12 cellular contexts compared by ENCODE assay signal in the genomic region with DNA sequence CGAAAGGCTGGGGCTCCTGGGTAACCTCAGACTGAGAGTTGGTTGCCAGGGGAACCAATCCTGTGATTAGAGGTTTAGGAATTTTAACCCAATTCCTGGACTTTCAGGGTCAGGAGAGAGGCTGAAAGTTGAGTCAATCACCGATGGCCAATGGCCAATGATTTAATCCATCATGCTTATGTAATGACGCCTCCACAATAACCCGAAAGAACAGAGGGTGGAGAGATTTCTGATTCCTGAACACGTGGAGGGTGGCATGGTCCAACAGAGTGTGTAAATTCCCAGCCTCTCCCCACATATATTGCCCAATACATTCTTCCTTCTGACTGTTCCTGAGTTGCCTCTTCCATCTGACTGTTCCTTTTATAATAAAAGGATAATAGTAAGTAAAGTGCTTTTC.
DNase-seq lines count a peak whose midpoint lies in the region; ATAC-seq, FAIRE-seq and TF ChIP-seq lines count a peak whose summit lies in the region.
"Had no signal": no experiment of that assay in that cellular context is flagged by ENCODE, and none has a peak within 500 bp of the region (broad histone marks: within the 10 kb centered on the region; RNA-seq: fewer than 3 reads in every experiment).

No MANE protein-coding gene starts in this region.

- no peak overlapping the region for H2AFZ ChIP-seq in fibroblast of lung (ENCODE audit: low read length)
- H2AFZ ChIP-seq: PC-9 had no signal

- DNase-seq in GM04504 (ENCODE audit: low read depth), result peak; percentile 79
- DNase-seq in fibroblast of lung (ENCODE audit: low read depth in 2 of 2), result peak; percentile 94 to 97
- peak; percentile 52 for DNase-seq in renal cortical epithelial cell (ENCODE audit: low read depth)
- DNase-seq in small intestine, result no peak
- no peak for DNase-seq in stimulated activated CD4-positive, alpha-beta T cell treated with anti-CD3 and anti-CD28 coated beads, Interleukin-2, amount 100 ng/mL, for 24 hours
- no peak for DNase-seq in stimulated activated naive B cell treated with anti-CD40 and anti-IgM and Interleukin-4, amounts not matched to agents 10 μg/mL and 1 μg/mL and 100 μg/mL, for 72 hours
- DNase-seq: activated CD4-positive, alpha-beta T cell treated with anti-CD3 and anti-CD28 coated beads, Interleukin-2, amount 50 U/mL, for 4 hours; central memory CD4-positive, alpha-beta T cell; PC-9 had no signal

- H3K27ac Mint-ChIP-seq in stimulated activated naive B cell treated with anti-CD40 and anti-IgM and Interleukin-4, amounts not matched to agents 10 μg/mL and 1 μg/mL and 100 μg/mL, for 72 hours, result no peak overlapping the region
- H3K27ac Mint-ChIP-seq: T-helper 1 cell treated with Interleukin-12 subunit alpha and Interleukin-12 subunit beta and Interleukin-4 antibody, amounts not matched to agents 30 μg/mL and 1 μg/mL, for 36 hours had no signal

- no peak overlapping the region for H3K4me3 Mint-ChIP-seq in stimulated activated naive B cell treated with anti-CD40 and anti-IgM and Interleukin-4, amounts not matched to agents 10 μg/mL and 1 μg/mL and 100 μg/mL, for 72 hours
- H3K4me3 Mint-ChIP-seq: T-helper 1 cell treated with Interleukin-12 subunit alpha and Interleukin-12 subunit beta and Interleukin-4 antibody, amounts not matched to agents 30 μg/mL and 1 μg/mL, for 36 hours had no signal

- peaks cover 4% of the 10 kb centered on the region for H3K4me1 ChIP-seq in fibroblast of lung (ENCODE audit: control insufficient read depth, extremely low read depth, insufficient read depth, low read length)
- no peaks in the 10 kb centered on the region for H3K4me1 ChIP-seq in small intestine (ENCODE audit: control insufficient read depth in 2 of 2, insufficient read depth in 1 of 2, low read depth in 1 of 2, low read length in 1 of 2)

- H3K9me3 ChIP-seq in fibroblast of lung (ENCODE audit: control insufficient read depth, insufficient read depth, low read depth, low read length) (no peaks in the 10 kb centered on the region), small intestine (ENCODE audit: control insufficient read depth, low read depth) (no peaks in the 10 kb centered on the region)

- H3K79me2 ChIP-seq in fibroblast of lung (ENCODE audit: control insufficient read depth, insufficient read depth, low read length), result no peaks in the 10 kb centered on the region

- no peaks in the 10 kb centered on the region for H3K27me3 Mint-ChIP-seq in stimulated activated naive B cell treated with anti-CD40 and anti-IgM and Interleukin-4, amounts not matched to agents 10 μg/mL and 1 μg/mL and 100 μg/mL, for 72 hours

- H3K4me1 Mint-ChIP-seq in stimulated activated naive B cell treated with anti-CD40 and anti-IgM and Interleukin-4, amounts not matched to agents 10 μg/mL and 1 μg/mL and 100 μg/mL, for 72 hours, result no peaks in the 10 kb centered on the region

- H4K20me1 ChIP-seq in fibroblast of lung (ENCODE audit: control insufficient read depth, extremely low read depth, insufficient read depth, low read length), result no peaks in the 10 kb centered on the region

- peaks cover 0 to 1% of the 10 kb centered on the region in 2 donors for H3K9me3 Mint-ChIP-seq in stimulated activated naive B cell treated with anti-CD40 and anti-IgM and Interleukin-4, amounts not matched to agents 10 μg/mL and 1 μg/mL and 100 μg/mL, for 72 hours

- H3K9ac ChIP-seq in fibroblast of lung (ENCODE audit: insufficient read depth, low read length), result no peak overlapping the region

- TF ChIP-seq CTCF in fibroblast of lung (conservative IDR thresholded peaks at IDR 0.05 in 1 of 2, IDR thresholded peaks at IDR 0.05 in 1 of 2; ENCODE audit: low read depth in 1 of 2, low read length in 2 of 2), result no peak

- H3K27me3 ChIP-seq in fibroblast of lung (ENCODE audit: control insufficient read depth, insufficient read depth, low read length) (no peaks in the 10 kb centered on the region), small intestine (ENCODE audit: control insufficient read depth in 2 of 2, insufficient read depth in 2 of 2, low read length in 2 of 2) (no peaks in the 10 kb centered on the region)

- no peak overlapping the region for H3K4me3 ChIP-seq in fibroblast of lung (replicated peaks in 1 of 4; ENCODE audit: control extremely low read depth in 1 of 4, insufficient read depth in 1 of 4, low read depth in 3 of 4, low read length in 4 of 4)
- H3K4me3 ChIP-seq in small intestine (ENCODE audit: low read depth in 1 of 2, low read length in 2 of 2), result no peak overlapping the region
- H3K4me3 ChIP-seq: PC-9 had no signal

- 60 to 78% (median 71%) methylated on average over 5 of the region's 5 CpGs for WGBS in small intestine, 3 donors

- H3K36me3 ChIP-seq in fibroblast of lung (ENCODE audit: control insufficient read depth, insufficient read depth, low read length) (no peaks in the 10 kb centered on the region), small intestine (ENCODE audit: control insufficient read depth in 2 of 2, insufficient read depth in 2 of 2, low read length in 2 of 2) (no peaks in the 10 kb centered on the region)

- no peaks in the 10 kb centered on the region for H3K36me3 Mint-ChIP-seq in stimulated activated naive B cell treated with anti-CD40 and anti-IgM and Interleukin-4, amounts not matched to agents 10 μg/mL and 1 μg/mL and 100 μg/mL, for 72 hours

- FAIRE-seq in small intestine (lab: Jason Lieb, UNC), result no peak

- H3K4me2 ChIP-seq in fibroblast of lung (ENCODE audit: extremely low read depth, insufficient read depth, low read length), result no peak overlapping the region
- H3K4me2 ChIP-seq: PC-9 had no signal

- H3K27ac ChIP-seq in fibroblast of lung (ENCODE audit: insufficient read depth, low read length) (peak overlapping the region; percentile 24), small intestine (ENCODE audit: low read depth in 1 of 2, low read length in 1 of 2) (no peak overlapping the region)
- H3K27ac ChIP-seq: PC-9 had no signal

- ATAC-seq in SK-N-SH treated with all-trans-retinoic acid at 6 μM for 48 hours (no peak; the same call in 2 of the 3 replicates), HG03095 (IDR thresholded peaks at IDR 0.05; ENCODE audit: unreplicated experiment) (no peak)
- no peak for ATAC-seq in stimulated activated naive B cell treated with anti-CD40 and anti-IgM and Interleukin-4, amounts not matched to agents 10 μg/mL and 1 μg/mL and 100 μg/mL, for 72 hours (replicated peaks)

TF ChIP-seq in SK-N-SH treated with all-trans-retinoic acid at 6 μM for 48 hours, 23 proteins besides CTCF, POLR2A, EP300 and RAD21:
- TF ChIP-seq ZFP3 (CRISPR knock-in tag; IDR thresholded peaks at IDR 0.05), result 0 out of 2 replicates have a peak, but pooled peaks have one; percentile 11
- TF ChIP-seq, protein P1, sequence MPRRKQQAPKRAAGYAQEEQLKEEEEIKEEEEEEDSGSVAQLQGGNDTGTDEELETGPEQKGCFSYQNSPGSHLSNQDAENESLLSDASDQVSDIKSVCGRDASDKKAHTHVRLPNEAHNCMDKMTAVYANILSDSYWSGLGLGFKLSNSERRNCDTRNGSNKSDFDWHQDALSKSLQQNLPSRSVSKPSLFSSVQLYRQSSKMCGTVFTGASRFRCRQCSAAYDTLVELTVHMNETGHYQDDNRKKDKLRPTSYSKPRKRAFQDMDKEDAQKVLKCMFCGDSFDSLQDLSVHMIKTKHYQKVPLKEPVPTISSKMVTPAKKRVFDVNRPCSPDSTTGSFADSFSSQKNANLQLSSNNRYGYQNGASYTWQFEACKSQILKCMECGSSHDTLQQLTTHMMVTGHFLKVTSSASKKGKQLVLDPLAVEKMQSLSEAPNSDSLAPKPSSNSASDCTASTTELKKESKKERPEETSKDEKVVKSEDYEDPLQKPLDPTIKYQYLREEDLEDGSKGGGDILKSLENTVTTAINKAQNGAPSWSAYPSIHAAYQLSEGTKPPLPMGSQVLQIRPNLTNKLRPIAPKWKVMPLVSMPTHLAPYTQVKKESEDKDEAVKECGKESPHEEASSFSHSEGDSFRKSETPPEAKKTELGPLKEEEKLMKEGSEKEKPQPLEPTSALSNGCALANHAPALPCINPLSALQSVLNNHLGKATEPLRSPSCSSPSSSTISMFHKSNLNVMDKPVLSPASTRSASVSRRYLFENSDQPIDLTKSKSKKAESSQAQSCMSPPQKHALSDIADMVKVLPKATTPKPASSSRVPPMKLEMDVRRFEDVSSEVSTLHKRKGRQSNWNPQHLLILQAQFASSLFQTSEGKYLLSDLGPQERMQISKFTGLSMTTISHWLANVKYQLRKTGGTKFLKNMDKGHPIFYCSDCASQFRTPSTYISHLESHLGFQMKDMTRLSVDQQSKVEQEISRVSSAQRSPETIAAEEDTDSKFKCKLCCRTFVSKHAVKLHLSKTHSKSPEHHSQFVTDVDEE (CRISPR knock-in tag; IDR thresholded peaks at IDR 0.05), result no peak
- TF ChIP-seq TOX (CRISPR knock-in tag; IDR thresholded peaks at IDR 0.05; ENCODE audit: borderline replicate concordance), result no peak

Comparison
In these comparisons a context has a peak if more than half of its experiments do, and no peak if none do; other contexts are left out.
1. DNase-seq: peak in GM04504 (single experiment), fibroblast of lung (2 of 2) and renal cortical epithelial cell (single experiment); none in small intestine (single experiment), stimulated activated CD4-positive, alpha-beta T cell treated with anti-CD3 and anti-CD28 coated beads, Interleukin-2, amount 100 ng/mL, for 24 hours (0 of 2) and stimulated activated naive B cell treated with anti-CD40 and anti-IgM and Interleukin-4, amounts not matched to agents 10 μg/mL and 1 μg/mL and 100 μg/mL, for 72 hours (single experiment).